In genomic region chr15:62719316-62719715, GRCh38 we compare ENCODE assay signal across 1 cellular context.
TF ChIP-seq lines count a peak whose summit lies in the region.

No MANE protein-coding gene starts in this region.

TF ChIP-seq in SK-N-SH, 30 proteins besides CTCF, POLR2A, EP300 and RAD21 (continued from another document):
- TF ChIP-seq PBX3 (IDR thresholded peaks at IDR 0.05) (peak; percentile 21; the same call in 1 of the 2 replicates), MAX (IDR thresholded peaks at IDR 0.05; ENCODE audit: low read depth) (peak; percentile 60; the same call in 1 of the 2 replicates), YY1 (IDR thresholded peaks at IDR 0.05; ENCODE audit: low read depth) (no peak), TCF12 (IDR thresholded peaks at IDR 0.05) (peak; percentile 84), ELF1 (IDR thresholded peaks at IDR 0.05) (no peak), JUND (IDR thresholded peaks at IDR 0.05) (peak; percentile 62; the same call in 1 of the 2 replicates), NFIC (IDR thresholded peaks at IDR 0.05; ENCODE audit: borderline replicate concordance) (peak; percentile 68; the same call in 1 of the 2 replicates)
